ENCODE assay signal across 8 cellular contexts in genomic region chr6:153511896-153512496, GRCh38.
A peak's percentile ranks its signal among the peaks of the same experiment; 100 is the strongest.
DNase-seq lines count a peak whose midpoint lies in the region; ATAC-seq and TF ChIP-seq lines count a peak whose summit lies in the region.

No MANE protein-coding gene starts in this region.

- H3K36me3 ChIP-seq in SK-N-SH (replicated peaks in 1 of 2; ENCODE audit: control insufficient read depth in 1 of 2, insufficient read depth in 2 of 2, low read length in 1 of 2): no peaks in the 10 kb centered on the region

- 13% methylated on average over 2 of the region's 2 CpGs for WGBS in SK-N-SH (ENCODE audit: low lambda C conversion rate)

- POLR2A ChIA-PET in SK-N-SH (lab: Yijun Ruan, JAX): no interaction called here

- no peaks in the 10 kb centered on the region for H3K9me3 ChIP-seq in SK-N-SH

- H3K79me2 ChIP-seq in SK-N-SH (ENCODE audit: insufficient read depth): no peaks in the 10 kb centered on the region

- H3K4me3 ChIP-seq in SK-N-SH (ENCODE audit: low read depth in 2 of 2, low read length in 1 of 2) (peak overlapping the region in 1 of 2 experiments; percentile 35; a peak in 1 of 4 replicates), fibroblast of pulmonary artery (replicated peaks; ENCODE audit: low read depth, low read length) (no peak overlapping the region)

- ATAC-seq in GM21526 (IDR thresholded peaks at IDR 0.05; ENCODE audit: low FRiP score, unreplicated experiment): peak; percentile 91
- ATAC-seq in GM21447 (IDR thresholded peaks at IDR 0.05; ENCODE audit: unreplicated experiment): no peak

- no peaks in the 10 kb centered on the region for H3F3A ChIP-seq in SK-N-SH (replicated peaks; ENCODE audit: insufficient read depth)

- no peak overlapping the region for H3K4me2 ChIP-seq in SK-N-SH

- no peak overlapping the region for H3K27ac ChIP-seq in SK-N-SH (ENCODE audit: low read depth in 2 of 2, low read length in 1 of 2)

- TF ChIP-seq EP300 in SK-N-SH (IDR thresholded peaks at IDR 0.05; ENCODE audit: borderline replicate concordance in 1 of 2, low read depth in 1 of 2, low read length in 1 of 2): no peak

- TF ChIP-seq CTCF in SK-N-SH (IDR thresholded peaks at IDR 0.05) (peak; percentile 64), fibroblast of pulmonary artery (IDR thresholded peaks at IDR 0.05; ENCODE audit: low read length, missing control alignments) (peak; percentile 80)

- TF ChIP-seq RAD21 in SK-N-SH (IDR thresholded peaks at IDR 0.05; ENCODE audit: low read length): peak; percentile 61

- peak; percentile 59 for DNase-seq in DMS 273 (lab: John Stamatoyannopoulos, UW; ENCODE audit: unreplicated experiment)
- no peak for DNase-seq in DMS 273 treated with DMSO at 0.1 percent for 48 hours (lab: John Stamatoyannopoulos, UW)
- peak; percentile 2 for DNase-seq in HK-2 (ENCODE audit: unreplicated experiment)
- peak; percentile 9 for DNase-seq in SK-N-SH
- DNase-seq in fibroblast of pulmonary artery (ENCODE audit: low read depth): peak; percentile 55
- DNase-seq in putamen (ENCODE audit: low spot score): peak; percentile 7

- H2AFZ ChIP-seq in SK-N-SH (ENCODE audit: low read depth): no peak overlapping the region; the same call in 1 of the 2 replicates

- no peaks in the 10 kb centered on the region for H3K9me2 ChIP-seq in SK-N-SH

- CTCF ChIA-PET in SK-N-SH (lab: Yijun Ruan, JAX): interaction anchor here (0.8 to 1.2 kb wide), 6 partner anchors 11 to 281 kb away, joined by 3 to 7 read pairs (median 3); no protein-coding TSS in a partner anchor

- no peaks in the 10 kb centered on the region for H4K20me1 ChIP-seq in SK-N-SH (ENCODE audit: insufficient read depth)

- no peaks in the 10 kb centered on the region for H3K27me3 ChIP-seq in SK-N-SH (ENCODE audit: insufficient read depth)

- H3K9ac ChIP-seq in SK-N-SH: no peak overlapping the region

- no peaks in the 10 kb centered on the region for H3K4me1 ChIP-seq in SK-N-SH (ENCODE audit: control insufficient read depth in 1 of 2, insufficient read depth in 2 of 2, low read depth in 1 of 2, low read length in 1 of 2)

TF ChIP-seq in SK-N-SH, 30 proteins besides CTCF, POLR2A, EP300 and RAD21:
- no peak for TF ChIP-seq FOSL2 (IDR thresholded peaks at IDR 0.05; ENCODE audit: borderline replicate concordance, low read depth)
- TF ChIP-seq SMC3 (IDR thresholded peaks at IDR 0.05; ENCODE audit: low read depth, low read length): peak; percentile 47
